In genomic region chr2:63855418-63856301, GRCh38 we compare ENCODE assay signal across 10 cellular contexts. TPM values are rescaled to one million over a fixed set of nuclear protein-coding genes. Genes with fewer than 3 reads are reported as not detected.
DNase-seq lines count a peak whose midpoint lies in the region; ATAC-seq and TF ChIP-seq lines count a peak whose summit lies in the region.
"Had no signal": no experiment of that assay in that cellular context is flagged by ENCODE, and none has a peak within 500 bp of the region (broad histone marks: within the 10 kb centered on the region; RNA-seq: fewer than 3 reads in every experiment).

No MANE protein-coding gene starts in this region.

- intact Hi-C loops in activated CD4-positive, alpha-beta T cell treated with anti-CD3 and anti-CD28 coated beads for 36 hours (cut with DNase I, micrococcal nuclease) = loop anchor here (1.0 to 5.0 kb wide), 3 partner anchors 14 to 268 kb away; partner anchors contain the start of genes MDH1 (in 1 of the 2), UGP2 (in 1 of the 2) and WDPCP (in 1 of the 2)
- intact Hi-C loops in psoas muscle (cut with DNase I) = no loop called here

- WGBS in HUES64 = 92% methylated on average over 14 of the region's 14 CpGs
- 60 to 67% (median 62%) methylated on average over 14 of the region's 14 CpGs for WGBS in psoas muscle, 3 donors

- POLR2A ChIA-PET in activated CD4-positive, alpha-beta T cell treated with anti-CD3 and anti-CD28 coated beads for 36 hours (lab: Charles Lee) = interaction anchor here (0.6 to 1.7 kb wide), 4 partner anchors 12 to 267 kb away, joined by 3 to 14 read pairs (median 8); partner anchors contain the start of genes MDH1, UGP2 and WDPCP

- H3K4me1 ChIP-seq in HUES64 (ENCODE audit: insufficient read depth, low read length) (peaks cover 58% of the 10 kb centered on the region), psoas muscle (peaks cover 52% of the 10 kb centered on the region)

- no peak for ATAC-seq in activated CD4-positive, alpha-beta T cell treated with anti-CD3 and anti-CD28 coated beads for 36 hours
- ATAC-seq in central memory CD8-positive, alpha-beta T cell (replicated peaks; ENCODE audit: extremely low read depth, poor library complexity, severe bottlenecking) = no peak
- peak in 2 of 4 donors; percentile 22 to 48 for ATAC-seq in psoas muscle
- ATAC-seq in activated CD4-positive, CD25-positive, alpha-beta regulatory T cell treated with anti-CD3 and anti-CD28 coated beads, Interleukin-2, amount 50 U/mL, for 24 hours = no peak
- no peak for ATAC-seq in HG03469 (IDR thresholded peaks at IDR 0.05; ENCODE audit: unreplicated experiment)
- ATAC-seq: body of pancreas, left lobe of liver had no signal

- DNase-seq in activated CD4-positive, alpha-beta T cell treated with anti-CD3 and anti-CD28 coated beads for 36 hours = peak; percentile 17
- DNase-seq in activated CD4-positive, alpha-beta T cell treated with anti-CD3 and anti-CD28 coated beads, Interleukin-2, amount 50 U/mL, for 1 hour = no peak
- no peak for DNase-seq in central memory CD8-positive, alpha-beta T cell (ENCODE audit: low spot score in 2 of 2)
- DNase-seq in psoas muscle = no peak
- DNase-seq in DMS153 treated with DMSO at 0.1 percent for 48 hours (lab: John Stamatoyannopoulos, UW; ENCODE audit: unreplicated experiment) = no peak
- DNase-seq: body of pancreas had no signal

- H3K27me3 ChIP-seq in HUES64 (ENCODE audit: insufficient read depth, low read length) = no peaks in the 10 kb centered on the region
- no peaks in the 10 kb centered on the region for H3K27me3 ChIP-seq in psoas muscle (ENCODE audit: insufficient read depth in 3 of 3, low read length in 2 of 3)
- H3K27me3 ChIP-seq: body of pancreas had no signal

- H3K27ac Mint-ChIP-seq in activated CD4-positive, alpha-beta T cell treated with anti-CD3 and anti-CD28 coated beads for 36 hours = peak overlapping the region; percentile 83
- peak overlapping the region; percentile 90 for H3K27ac Mint-ChIP-seq in central memory CD8-positive, alpha-beta T cell (ENCODE audit: low read depth)

- no peaks in the 10 kb centered on the region for H3K27me3 Mint-ChIP-seq in activated CD4-positive, alpha-beta T cell treated with anti-CD3 and anti-CD28 coated beads for 36 hours
- H3K27me3 Mint-ChIP-seq in central memory CD8-positive, alpha-beta T cell = no peaks in the 10 kb centered on the region

- CTCF ChIA-PET in activated CD4-positive, alpha-beta T cell treated with anti-CD3 and anti-CD28 coated beads for 36 hours (lab: Charles Lee) = interaction anchor here (0.5 to 4.9 kb wide), 7 partner anchors 8 to 268 kb away, joined by 3 to 19 read pairs (median 3); partner anchors contain the start of gene UGP2

- TF ChIP-seq CTCF in psoas muscle (IDR thresholded peaks at IDR 0.05) = no peak

- no peak overlapping the region for H3K9ac ChIP-seq in HUES64 (ENCODE audit: low read depth, low read length)

- peaks cover 51% of the 10 kb centered on the region for H3K4me1 Mint-ChIP-seq in activated CD4-positive, alpha-beta T cell treated with anti-CD3 and anti-CD28 coated beads for 36 hours
- H3K4me1 Mint-ChIP-seq in central memory CD8-positive, alpha-beta T cell = peaks cover 48% of the 10 kb centered on the region

- peak overlapping the region; percentile 40 for H3K4me3 Mint-ChIP-seq in activated CD4-positive, alpha-beta T cell treated with anti-CD3 and anti-CD28 coated beads for 36 hours
- H3K4me3 Mint-ChIP-seq in central memory CD8-positive, alpha-beta T cell = peak overlapping the region; percentile 59

- peaks cover 42% of the 10 kb centered on the region for H3K36me3 Mint-ChIP-seq in activated CD4-positive, alpha-beta T cell treated with anti-CD3 and anti-CD28 coated beads for 36 hours (ENCODE audit: low read depth)
- peaks cover 18% of the 10 kb centered on the region for H3K36me3 Mint-ChIP-seq in central memory CD8-positive, alpha-beta T cell (ENCODE audit: insufficient read depth)

- H3K9me3 ChIP-seq in HUES64 (ENCODE audit: insufficient read depth, low read depth, low read length) (no peaks in the 10 kb centered on the region), psoas muscle (no peaks in the 10 kb centered on the region)
- H3K9me3 ChIP-seq: body of pancreas had no signal

- no peaks in the 10 kb centered on the region for H3K9me3 Mint-ChIP-seq in activated CD4-positive, alpha-beta T cell treated with anti-CD3 and anti-CD28 coated beads for 36 hours (ENCODE audit: low read depth)
- H3K9me3 Mint-ChIP-seq in central memory CD8-positive, alpha-beta T cell = no peaks in the 10 kb centered on the region

- H3K27ac ChIP-seq in HUES64 (ENCODE audit: low read depth, low read length) (0 out of 2 replicates have a peak overlapping the region, but pooled peaks have one; percentile 22), psoas muscle (peak overlapping the region; percentile 69)
- H3K27ac ChIP-seq: body of pancreas had no signal

- H3K36me3 ChIP-seq in HUES64 (ENCODE audit: insufficient read depth, low read length) (peaks cover 62% of the 10 kb centered on the region), psoas muscle (ENCODE audit: insufficient read depth in 1 of 2, low read depth in 1 of 2) (peaks cover 7 to 52% of the 10 kb centered on the region in 2 donors)

- no peak overlapping the region for H3K4me3 ChIP-seq in HUES64 (ENCODE audit: low read length)
- peak overlapping the region; percentile 13 for H3K4me3 ChIP-seq in psoas muscle
- H3K4me3 ChIP-seq: body of pancreas had no signal

RNA-seq across cellular contexts. Expression of gene UGP2, which starts 14.0 kb away (rescaled TPM):
- total RNA-seq in activated CD4-positive, alpha-beta T cell treated with anti-CD3 and anti-CD28 coated beads for 36 hours = 100 to 1,000 TPM in 1 of 2 experiments, 10 to 100 TPM in 1; 98.4 to 144 TPM
- 378 TPM for polyA plus RNA-seq in HUES64 (2013, experiment 1 of 2)
- polyA plus RNA-seq in HUES64 (2013, experiment 2 of 2) = 401 TPM
- total RNA-seq in psoas muscle = 100 to 1,000 TPM; 402 to 903 (median 596) TPM
- 100 to 1,000 TPM; 391 to 656 (median 520) TPM for polyA plus RNA-seq in psoas muscle

Comparison
In these comparisons a context has a peak if more than half of its experiments do, and no peak if none do; other contexts are left out.
1. intact Hi-C loops: an anchor here in activated CD4-positive, alpha-beta T cell treated with anti-CD3 and anti-CD28 coated beads for 36 hours (1.0 to 5.0 kb wide); none called in psoas muscle.